Comparison of ENCODE assay signal across 1 cellular context in the genomic region with DNA sequence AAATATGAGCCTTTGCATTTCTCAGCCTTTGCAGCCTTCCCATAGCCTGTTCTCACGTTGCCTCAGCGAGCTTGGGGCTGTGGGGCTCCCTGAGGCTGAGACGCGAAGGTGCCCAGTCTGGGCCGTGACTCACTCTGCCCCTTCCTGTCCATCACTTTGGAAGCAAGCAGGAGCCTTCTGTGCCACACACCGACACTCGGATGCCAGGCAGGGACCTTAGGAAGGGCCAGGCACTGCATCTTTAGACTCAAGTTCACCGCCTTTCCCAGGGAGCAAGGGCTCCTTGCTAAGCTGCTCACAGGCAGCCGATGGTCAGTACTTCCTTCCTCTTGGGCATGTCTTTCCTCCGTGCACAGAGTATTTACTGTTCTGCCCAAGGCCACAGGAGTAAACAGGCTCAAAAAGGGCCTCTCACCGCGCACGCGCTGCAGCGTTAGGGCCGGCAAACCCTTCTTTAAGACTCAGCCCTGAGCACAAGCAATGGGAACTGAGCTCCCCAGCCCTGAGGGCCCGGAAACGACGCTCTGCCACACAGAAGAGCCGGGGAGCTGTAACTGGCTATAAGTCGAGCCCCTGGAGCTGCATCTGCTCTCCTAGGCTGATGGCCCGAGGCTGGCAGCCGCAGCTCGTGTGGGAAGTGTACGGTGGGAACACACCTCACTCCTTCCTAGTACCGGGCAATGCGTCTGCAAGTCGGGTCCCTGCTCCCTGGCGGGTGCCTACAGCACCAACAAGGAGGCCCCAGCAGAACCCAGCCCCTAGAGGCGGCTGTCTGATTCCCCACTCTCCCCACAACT.
TF ChIP-seq lines count a peak whose summit lies in the region.

No MANE protein-coding gene starts in this region.

TF ChIP-seq in K562, 482 proteins besides CTCF, POLR2A, EP300 and RAD21:
- TF ChIP-seq RBM14 (IDR thresholded peaks at IDR 0.05; ENCODE audit: borderline replicate concordance, insufficient read depth, low read depth, low read length): no peak
- TF ChIP-seq SETDB1 (IDR thresholded peaks at IDR 0.05; ENCODE audit: low read length): no peak
- TF ChIP-seq POLR2G (IDR thresholded peaks at IDR 0.05; ENCODE audit: low read depth, low read length): peak; percentile 51
